ENCODE assay signal across 25 cellular contexts in the genomic region with DNA sequence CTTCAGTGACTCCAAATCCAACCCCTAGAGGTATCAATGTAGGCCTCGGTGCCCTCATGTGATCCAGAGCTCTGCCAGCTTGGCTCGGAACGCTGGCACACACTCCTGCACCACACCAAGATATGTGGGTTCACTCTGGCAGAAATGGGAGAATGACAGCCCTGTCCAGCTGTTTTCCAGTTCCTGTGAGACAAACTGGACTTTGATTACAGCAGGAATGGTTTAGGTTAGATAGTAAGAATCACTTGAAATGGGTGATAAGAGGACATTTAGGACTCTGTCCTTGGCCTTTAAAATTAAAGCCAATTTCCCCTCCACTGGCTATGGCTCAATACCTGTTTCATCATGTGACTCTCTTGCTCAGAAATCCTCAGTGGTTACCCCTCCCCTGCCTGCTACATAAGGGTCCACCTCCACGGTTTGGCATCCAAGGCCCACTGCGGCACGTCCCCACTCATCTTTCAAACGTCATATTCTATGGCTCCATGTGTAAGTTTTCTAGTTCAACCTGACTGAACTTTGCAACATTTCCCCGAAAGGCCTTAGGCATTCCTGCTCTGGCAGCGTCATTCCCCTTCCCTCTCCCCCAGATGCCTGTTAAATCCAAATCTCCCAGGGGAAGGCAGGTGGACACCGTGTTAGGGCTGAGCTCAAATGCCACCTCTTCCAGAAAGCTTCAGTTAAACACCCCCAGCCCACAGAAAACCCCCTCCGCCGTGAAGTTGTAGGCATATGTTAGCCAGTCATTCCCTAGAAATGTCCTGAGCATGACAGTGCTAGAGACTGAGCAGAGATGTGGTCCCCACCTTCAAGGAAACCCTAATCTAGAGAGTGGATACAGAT. TPM values are rescaled to one million over a fixed set of nuclear protein-coding genes. Genes with fewer than 3 reads are reported as not detected.
DNase-seq lines count a peak whose midpoint lies in the region; ATAC-seq, FAIRE-seq and TF ChIP-seq lines count a peak whose summit lies in the region.
"Had no signal": no experiment of that assay in that cellular context is flagged by ENCODE, and none has a peak within 500 bp of the region (broad histone marks: within the 10 kb centered on the region; RNA-seq: fewer than 3 reads in every experiment).

No MANE protein-coding gene starts in this region.

- no peaks in the 10 kb centered on the region for H4K20me1 ChIP-seq in HepG2 (ENCODE audit: insufficient read depth, low read length)

- CTCF ChIA-PET in HepG2 (lab: Yijun Ruan, JAX; ENCODE audit: low intra/inter-chr PET ratio, low total read pairs), result no interaction called here
- CTCF ChIA-PET in WTC11 (lab: Charles Lee), result interaction anchor here (1.0 to 1.8 kb wide), 4 partner anchors 12 to 83 kb away, joined by 3 to 7 read pairs (median 4); no protein-coding TSS in a partner anchor

- ATAC-seq in HepG2, result no peak
- no peak for ATAC-seq in WTC11
- ATAC-seq: activated CD8-positive, alpha-beta T cell treated with anti-CD3 and anti-CD28 coated beads for 36 hours; right cardiac atrium had no signal

- H3K27ac Mint-ChIP-seq in type B pancreatic cell (peak overlapping the region; percentile 95), WTC11 (no peak overlapping the region)
- H3K27ac Mint-ChIP-seq: activated CD8-positive, alpha-beta T cell treated with anti-CD3 and anti-CD28 coated beads for 36 hours; activated naive CD8-positive, alpha-beta T cell treated with anti-CD3 and anti-CD28 coated beads for 36 hours; CD14-positive monocyte; nephron progenitor cell; stimulated activated naive B cell treated with anti-CD40 and anti-IgM and Interleukin-4, amounts not matched to agents 10 μg/mL and 1 μg/mL and 100 μg/mL, for 72 hours had no signal

- peaks cover 56% of the 10 kb centered on the region for H3K4me1 Mint-ChIP-seq in type B pancreatic cell (ENCODE audit: unreplicated experiment)
- peaks cover 35% of the 10 kb centered on the region for H3K4me1 Mint-ChIP-seq in WTC11
- H3K4me1 Mint-ChIP-seq: CD14-positive monocyte had no signal

- TF ChIP-seq CTCF in liver (IDR thresholded peaks at IDR 0.05; ENCODE audit: low read depth, low read length, missing input control) (no peak), HepG2 (CRISPR knock-in tag; IDR thresholded peaks at IDR 0.05) (no peak), breast epithelium (IDR thresholded peaks at IDR 0.05) (no peak), type B pancreatic cell (conservative IDR thresholded peaks at IDR 0.05) (no peak), WTC11 (IDR thresholded peaks at IDR 0.05) (no peak), ovary (IDR thresholded peaks at IDR 0.05) (no peak)

- H3K36me3 ChIP-seq in liver (ENCODE audit: control insufficient read depth in 4 of 4, insufficient read depth in 3 of 4, low read depth in 1 of 4, low read length in 3 of 4), result no peaks in the 10 kb centered on the region
- H3K36me3 ChIP-seq in HepG2 (replicated peaks in 1 of 2; ENCODE audit: control insufficient read depth in 1 of 2, insufficient read depth in 2 of 2, low read length in 2 of 2), result no peaks in the 10 kb centered on the region; a peak in 1 of 5 replicates
- no peaks in the 10 kb centered on the region for H3K36me3 ChIP-seq in breast epithelium
- no peaks in the 10 kb centered on the region for H3K36me3 ChIP-seq in ovary
- H3K36me3 ChIP-seq: gastrocnemius medialis, pancreas, suprapubic skin had no signal

- intact Hi-C loops in HepG2 (cut with micrococcal nuclease; ENCODE audit: unreplicated experiment) (no loop called here), breast epithelium (cut with DNase I; ENCODE audit: low total_unique reads) (no loop called here), ovary (cut with DNase I) (no loop called here)

- DNase-seq in HepG2 (ENCODE audit: low spot score) (no peak), breast epithelium (ENCODE audit: low spot score in 2 of 2) (no peak), myocyte (ENCODE audit: low read depth) (peak; percentile 82), type B pancreatic cell (ENCODE audit: extremely low spot score, unreplicated experiment) (no peak), NCI-H1694 treated with DMSO at 0.1 percent for 48 hours (lab: John Stamatoyannopoulos, UW) (no peak), WTC11 (ENCODE audit: low spot score) (no peak), ovary (no peak)
- DNase-seq: activated CD8-positive, alpha-beta T cell treated with anti-CD3 and anti-CD28 coated beads for 36 hours; activated naive CD8-positive, alpha-beta T cell treated with anti-CD3 and anti-CD28 coated beads for 36 hours; central memory CD4-positive, alpha-beta T cell; dermis blood vessel endothelial cell; gastrocnemius medialis; NCI-H226; nephron progenitor cell; pancreas; right cardiac atrium; stimulated activated CD4-positive, alpha-beta T cell treated with anti-CD3 and anti-CD28 coated beads, Interleukin-4, amount 100 ng/mL, for 4 hours; stimulated activated naive B cell treated with anti-CD40 and anti-IgM and Interleukin-4, amounts not matched to agents 10 μg/mL and 1 μg/mL and 100 μg/mL, for 72 hours; T-helper 1 cell had no signal

- in situ Hi-C loops in HepG2 (cut with HindIII; ENCODE audit: extremely low pct_ligation_motif_present, low pct_unique_long_range_greater_than_20kb), result no loop called here

- H3K9me3 ChIP-seq in liver (ENCODE audit: control insufficient read depth in 4 of 4, low read length in 3 of 4) (no peaks in the 10 kb centered on the region), HepG2 (ENCODE audit: low read length) (no peaks in the 10 kb centered on the region), breast epithelium (no peaks in the 10 kb centered on the region), ovary (no peaks in the 10 kb centered on the region)
- H3K9me3 ChIP-seq: gastrocnemius medialis, pancreas, suprapubic skin had no signal

- H3K4me3 ChIP-seq in liver (ENCODE audit: low read depth in 1 of 3, low read length in 3 of 3) (no peak overlapping the region), HepG2 (replicated peaks in 1 of 3; ENCODE audit: insufficient read depth in 1 of 3, low read depth in 2 of 3, low read length in 3 of 3) (no peak overlapping the region), breast epithelium (peak overlapping the region in 2 of 3 donors; percentile 13 to 33), ovary (no peak overlapping the region)
- H3K4me3 ChIP-seq: gastrocnemius medialis, suprapubic skin had no signal

- H3K4me3 Mint-ChIP-seq in type B pancreatic cell, result peak overlapping the region; percentile 75
- H3K4me3 Mint-ChIP-seq in WTC11, result no peak overlapping the region
- H3K4me3 Mint-ChIP-seq: activated CD8-positive, alpha-beta T cell treated with anti-CD3 and anti-CD28 coated beads for 36 hours; activated naive CD8-positive, alpha-beta T cell treated with anti-CD3 and anti-CD28 coated beads for 36 hours; CD14-positive monocyte; nephron progenitor cell; stimulated activated naive B cell treated with anti-CD40 and anti-IgM and Interleukin-4, amounts not matched to agents 10 μg/mL and 1 μg/mL and 100 μg/mL, for 72 hours had no signal

- no peak overlapping the region for H2AFZ ChIP-seq in HepG2 (ENCODE audit: low read length)

- TF ChIP-seq POLR2A in HepG2 (IDR thresholded peaks at IDR 0.05; ENCODE audit: insufficient read depth in 1 of 2, low read depth in 2 of 2, low read length in 2 of 2) (no peak), breast epithelium (IDR thresholded peaks at IDR 0.05) (no peak), ovary (IDR thresholded peaks at IDR 0.05) (no peak)

- H3K4me1 ChIP-seq in liver (ENCODE audit: control insufficient read depth in 4 of 4, insufficient read depth in 4 of 4, low read length in 3 of 4) (peaks cover 0 to 5% (median 0%) of the 10 kb centered on the region in 4 donors), HepG2 (ENCODE audit: insufficient read depth, low read length) (peaks cover 6% of the 10 kb centered on the region), breast epithelium (no peaks in the 10 kb centered on the region), ovary (ENCODE audit: insufficient read depth) (no peaks in the 10 kb centered on the region)

- no peak for TF ChIP-seq RAD21 in liver (IDR thresholded peaks at IDR 0.05)
- no peak for TF ChIP-seq RAD21 in HepG2 (CRISPR knock-in tag; IDR thresholded peaks at IDR 0.05)

- no peak overlapping the region for H3K9ac ChIP-seq in liver (ENCODE audit: low read depth in 1 of 2, low read length in 2 of 2)
- no peak overlapping the region for H3K9ac ChIP-seq in HepG2 (ENCODE audit: insufficient read depth, low read depth, low read length)

- WGBS in liver, result 81% methylated on average over 12 of the region's 12 CpGs
- 85% methylated on average over 10 of the region's 12 CpGs for WGBS in HepG2 (ENCODE audit: low lambda C conversion rate)
- 78 to 81% (median 79%) methylated on average over 12 of the region's 12 CpGs for WGBS in ovary, 3 donors

- BruUV-seq in HepG2 (replicated peaks; lab: Mats Ljungman, UMichigan), result no TSS peak

- no peak for FAIRE-seq in HepG2 (lab: Jason Lieb, UNC)
- FAIRE-seq: astrocyte, D721Med, GM18507, pancreas had no signal

- H3K79me2 ChIP-seq in HepG2 (ENCODE audit: insufficient read depth, low read length), result no peaks in the 10 kb centered on the region

- no peaks in the 10 kb centered on the region for H3K9me3 Mint-ChIP-seq in type B pancreatic cell
- H3K9me3 Mint-ChIP-seq in WTC11, result no peaks in the 10 kb centered on the region
- H3K9me3 Mint-ChIP-seq: activated CD8-positive, alpha-beta T cell treated with anti-CD3 and anti-CD28 coated beads for 36 hours; activated naive CD8-positive, alpha-beta T cell treated with anti-CD3 and anti-CD28 coated beads for 36 hours; nephron progenitor cell; stimulated activated naive B cell treated with anti-CD40 and anti-IgM and Interleukin-4, amounts not matched to agents 10 μg/mL and 1 μg/mL and 100 μg/mL, for 72 hours had no signal

- H3K27ac ChIP-seq in liver (ENCODE audit: low read depth in 1 of 2, low read length in 2 of 2) (no peak overlapping the region), HepG2 (ENCODE audit: extremely low read length, insufficient read depth, low read length) (no peak overlapping the region), breast epithelium (peak overlapping the region; percentile 65 to 79), ovary (no peak overlapping the region)
- H3K27ac ChIP-seq: gastrocnemius medialis, suprapubic skin had no signal

- POLR2A ChIA-PET in HepG2 (lab: Yijun Ruan, JAX), result no interaction called here
- POLR2A ChIA-PET in WTC11 (lab: Charles Lee), result interaction anchor here (1.4 kb wide), 1 partner anchor 9 kb away, joined by 3 read pairs; no protein-coding TSS in a partner anchor

- no peak overlapping the region for H3K4me2 ChIP-seq in HepG2 (ENCODE audit: low read depth, low read length)

- H3K27me3 Mint-ChIP-seq in type B pancreatic cell (no peaks in the 10 kb centered on the region), WTC11 (ENCODE audit: low read depth) (peaks cover 6% of the 10 kb centered on the region; the same call in 1 of the 2 replicates)
- H3K27me3 Mint-ChIP-seq: activated naive CD8-positive, alpha-beta T cell treated with anti-CD3 and anti-CD28 coated beads for 36 hours had no signal

- H3K36me3 Mint-ChIP-seq in type B pancreatic cell, result peaks cover 3% of the 10 kb centered on the region
- H3K36me3 Mint-ChIP-seq in WTC11, result no peaks in the 10 kb centered on the region
- H3K36me3 Mint-ChIP-seq: activated naive CD8-positive, alpha-beta T cell treated with anti-CD3 and anti-CD28 coated beads for 36 hours; CD14-positive monocyte; stimulated activated naive B cell treated with anti-CD40 and anti-IgM and Interleukin-4, amounts not matched to agents 10 μg/mL and 1 μg/mL and 100 μg/mL, for 72 hours had no signal

- TF ChIP-seq EP300 in HepG2 (IDR thresholded peaks at IDR 0.05; ENCODE audit: low read depth in 2 of 2, low read length in 2 of 2), result no peak
- TF ChIP-seq EP300 in HepG2 (CRISPR knock-in tag; IDR thresholded peaks at IDR 0.05; ENCODE audit: borderline replicate concordance), result no peak
- no peak for TF ChIP-seq EP300 in ovary (IDR thresholded peaks at IDR 0.05)

- H3K27me3 ChIP-seq in liver (ENCODE audit: control insufficient read depth in 4 of 4, insufficient read depth in 4 of 4, low read length in 3 of 4) (no peaks in the 10 kb centered on the region), HepG2 (ENCODE audit: control insufficient read depth in 1 of 2, insufficient read depth in 2 of 2, low read length in 2 of 2) (no peaks in the 10 kb centered on the region), breast epithelium (no peaks in the 10 kb centered on the region), ovary (no peaks in the 10 kb centered on the region)
- H3K27me3 ChIP-seq: gastrocnemius medialis, pancreas, suprapubic skin had no signal

RNA-seq across cellular contexts. Expression of gene PLEKHA6, which starts 44.6 kb away (rescaled TPM):
- total RNA-seq in liver, result 10 to 100 TPM in 1 of 2 donors, 1 to 10 TPM in 1; 5.3 to 12.8 TPM
- polyA plus RNA-seq in liver, result 1 to 10 TPM; 6.7 to 8.5 TPM
- 10.8 and 11.4 TPM in 2 replicates for total RNA-seq in HepG2 (2016; rRNA removed; fragmentation: Illumina TruSeq; extraction: Trizol)
- total RNA-seq in HepG2 (2016; cell fraction: cytosol; rRNA removed; fragmentation: Illumina TruSeq; extraction: Trizol; ENCODE audit: low read depth), result 0.40 and 1.1 TPM in 2 replicates
- 7.3 and 13.7 TPM in 2 replicates for total RNA-seq in HepG2 (2016; cell fraction: insoluble cytoplasmic fraction; rRNA removed; fragmentation: Illumina TruSeq; extraction: Trizol)
- 3.9 and 4.0 TPM in 2 replicates for total RNA-seq in HepG2 (2016; cell fraction: membrane; rRNA removed; fragmentation: Illumina TruSeq; extraction: Trizol)
- total RNA-seq in HepG2 (2016; cell fraction: nucleus; rRNA removed; fragmentation: Illumina TruSeq; extraction: Trizol), result 16.8 and 17.2 TPM in 2 replicates
- polyA plus RNA-seq in HepG2 (2011; rRNA removed), result 5.3 and 6.4 TPM in 2 replicates
- 2.2 TPM in 2 replicates for polyA plus RNA-seq in HepG2 (2011; cell fraction: cytosol; rRNA removed)
- 18.8 and 20.9 TPM in 2 replicates for polyA plus RNA-seq in HepG2 (2011; cell fraction: nucleus; rRNA removed)
- 6.1 and 6.4 TPM in 2 replicates for polyA plus RNA-seq in HepG2 (2012)
- 0.33 and 0.35 TPM in 2 replicates for polyA plus RNA-seq in HepG2 (2016; cell fraction: cytosol; fragmentation: Illumina TruSeq; extraction: Trizol; ENCODE audit: low read depth)
- polyA plus RNA-seq in HepG2 (2016; cell fraction: insoluble cytoplasmic fraction; fragmentation: Illumina TruSeq; extraction: Trizol; ENCODE audit: low read depth), result 5.7 and 9.8 TPM in 2 replicates
- 1.2 and 1.6 TPM in 2 replicates for polyA plus RNA-seq in HepG2 (2016; cell fraction: membrane; fragmentation: Illumina TruSeq; extraction: Trizol; ENCODE audit: low read depth)
- polyA plus RNA-seq in HepG2 (2016; cell fraction: nucleus; fragmentation: Illumina TruSeq; extraction: Trizol; ENCODE audit: insufficient read depth, low read depth), result 24.1 and 24.3 TPM in 2 replicates
- polyA minus RNA-seq in HepG2 (2011; rRNA and poly(A)+ RNA removed; ENCODE audit: low replicate concordance), result 5.2 and 11.2 TPM in 2 replicates
- polyA minus RNA-seq in HepG2 (2011; cell fraction: cytosol; rRNA and poly(A)+ RNA removed), result 3.2 and 7.6 TPM in 2 replicates
- 11.1 and 11.8 TPM in 2 replicates for polyA minus RNA-seq in HepG2 (2011; cell fraction: nucleus; rRNA and poly(A)+ RNA removed)
- 10 to 100 TPM in 2 of 3 donors, 1 to 10 TPM in 1; 1.4 to 34.0 (median 17.7) TPM for total RNA-seq in breast epithelium
- 16.7 and 18.7 TPM in 2 replicates for total RNA-seq in myocyte
- 15.6 TPM for polyA plus RNA-seq in myocyte (2012)
- 37.8 and 63.1 TPM in 2 replicates for total RNA-seq in type B pancreatic cell (ENCODE audit: low replicate concordance)
- total RNA-seq in WTC11 (2021), result 9.2 to 11.6 TPM (median 11.0 TPM) in 3 replicates
- total RNA-seq in ovary, result 10 to 100 TPM in 2 of 7 donors, 1 to 10 TPM in 5; 2.3 to 20.5 (median 9.3) TPM
- 1 to 10 TPM; 2.5 to 4.9 TPM for polyA plus RNA-seq in ovary

Comparison
In these comparisons a context has a peak if more than half of its experiments do, and no peak if none do; other contexts are left out.
1. H3K27ac ChIP-seq: peak in breast epithelium (2 of 2); none in liver (0 of 2), HepG2 (single experiment) and ovary (0 of 2).
2. H3K4me3 ChIP-seq: peak in breast epithelium (2 of 3); none in liver (0 of 3), HepG2 (0 of 3) and ovary (single experiment).